ENCODE assay signal across 27 cellular contexts in the genomic region with DNA sequence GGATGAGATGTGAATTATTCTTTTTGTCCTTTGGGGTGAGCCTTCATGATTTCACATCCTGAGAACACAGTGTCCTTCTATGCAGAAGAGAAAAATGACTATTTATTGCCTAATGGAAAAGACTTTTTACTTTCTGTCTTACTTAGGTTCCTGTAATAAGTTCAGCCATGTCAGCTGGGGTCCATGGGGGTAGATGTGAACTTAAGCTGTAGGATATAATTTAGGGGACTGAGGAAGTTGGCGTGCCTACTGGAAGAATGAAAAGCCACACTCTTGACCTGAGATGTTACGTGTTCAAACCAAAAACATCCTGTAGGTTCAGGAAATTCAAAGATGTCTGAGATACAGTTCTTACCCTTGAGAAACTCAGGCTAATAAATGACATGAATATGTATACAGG.
DNase-seq lines count a peak whose midpoint lies in the region; ATAC-seq, FAIRE-seq and TF ChIP-seq lines count a peak whose summit lies in the region.
"Had no signal": no experiment of that assay in that cellular context is flagged by ENCODE, and none has a peak within 500 bp of the region (broad histone marks: within the 10 kb centered on the region; RNA-seq: fewer than 3 reads in every experiment).

No MANE protein-coding gene starts in this region.

- CTCF ChIA-PET in IMR-90 (lab: Yijun Ruan, JAX), result interaction anchor here (1.2 kb wide), 1 partner anchor 9 kb away, joined by 3 read pairs; no protein-coding TSS in a partner anchor

- TF ChIP-seq POLR2A in IMR-90 (IDR thresholded peaks at IDR 0.05; ENCODE audit: low read depth, low read length), result no peak

- H3K79me1 ChIP-seq in IMR-90 (ENCODE audit: low read depth in 1 of 2, low read length in 2 of 2), result no peaks in the 10 kb centered on the region

- ATAC-seq in IMR-90 (ENCODE audit: low read depth) (no peak), HG03457 (IDR thresholded peaks at IDR 0.05; ENCODE audit: unreplicated experiment) (no peak), HG02870 (IDR thresholded peaks at IDR 0.05; ENCODE audit: unreplicated experiment) (no peak)
- ATAC-seq: GM12878 had no signal

- H4K8ac ChIP-seq in IMR-90 (ENCODE audit: low read depth in 2 of 2, low read length in 2 of 2), result peak overlapping the region; percentile 42 to 51; a peak in 2 of 4 replicates

- H2AK5ac ChIP-seq in IMR-90 (ENCODE audit: low read depth, low read length), result peak overlapping the region; percentile 49; the same call in 1 of the 2 replicates

- H2AFZ ChIP-seq in IMR-90 (replicated peaks; ENCODE audit: low read length, poor library complexity), result no peak overlapping the region

- H2BK120ac ChIP-seq in IMR-90 (ENCODE audit: low read depth, low read length), result peak overlapping the region; percentile 86

- peak overlapping the region; percentile 8 for H2BK5ac ChIP-seq in IMR-90 (ENCODE audit: low read depth, low read length, poor library complexity, severe bottlenecking)

- peak overlapping the region; percentile 58; the same call in 1 of the 2 replicates for H3K4ac ChIP-seq in IMR-90 (ENCODE audit: low read depth, low read length)

- H3K14ac ChIP-seq in IMR-90 (replicated peaks; ENCODE audit: low read depth, low read length), result peak overlapping the region; percentile 43; the same call in 1 of the 2 replicates

- TF ChIP-seq RAD21 in IMR-90 (IDR thresholded peaks at IDR 0.05; ENCODE audit: low read length), result no peak

- peak overlapping the region; percentile 0; the same call in 1 of the 2 replicates for H3K23ac ChIP-seq in IMR-90 (ENCODE audit: low read depth, low read length)

- H3K36me3 ChIP-seq in IMR-90 (ENCODE audit: control insufficient read depth, insufficient read depth, low read length), result no peaks in the 10 kb centered on the region
- H3K36me3 ChIP-seq: BE2C, BLaER1 had no signal

- H3K56ac ChIP-seq in IMR-90 (ENCODE audit: extremely low read depth, insufficient read depth, low read length), result no peak overlapping the region

- no peaks in the 10 kb centered on the region for H3K9me3 ChIP-seq in IMR-90 (ENCODE audit: control insufficient read depth, insufficient read depth, low read length)
- H3K9me3 ChIP-seq: BE2C, BLaER1 had no signal

- DNase-seq in IMR-90, result no peak
- peak; percentile 45 for DNase-seq in choroid plexus epithelial cell (ENCODE audit: low read depth)
- DNase-seq in iris pigment epithelial cell (ENCODE audit: low read depth), result peak; percentile 73
- DNase-seq in cortex of kidney (lab: John Stamatoyannopoulos, UW), result no peak
- no peak for DNase-seq in GM19239 (ENCODE audit: insufficient read length, low spot score)
- DNase-seq: 8988T; ACHN; BE2C; C1 segment of cervical spinal cord; CD4-positive, alpha-beta memory T cell; CD4-positive, CD25-positive, alpha-beta regulatory T cell; CD8-positive, alpha-beta memory T cell; COR-L47; DMS 273 treated with DMSO at 0.1 percent for 48 hours; DMS153; DMS53; DMS79; DND-41; EL; GDM1 had no signal

- H3K27ac ChIP-seq in IMR-90 (ENCODE audit: insufficient read depth, low read length), result no peak overlapping the region
- H3K27ac ChIP-seq: BLaER1 had no signal

- H3K9me1 ChIP-seq in IMR-90 (ENCODE audit: insufficient read depth, low read length), result no peaks in the 10 kb centered on the region

- H4K20me1 ChIP-seq in IMR-90 (ENCODE audit: insufficient read depth, low read length), result no peaks in the 10 kb centered on the region
- H4K20me1 ChIP-seq: BLaER1 had no signal

- H3K4me2 ChIP-seq in IMR-90 (ENCODE audit: low read depth, low read length), result no peak overlapping the region
- H3K4me2 ChIP-seq: BLaER1 had no signal

- no peak overlapping the region for H2AK9ac ChIP-seq in IMR-90 (replicated peaks; ENCODE audit: low read depth, low read length, poor library complexity)

- H2BK20ac ChIP-seq in IMR-90 (ENCODE audit: low read depth, low read length), result peak overlapping the region; percentile 77

- WGBS in IMR-90 (ENCODE audit: extremely low coverage in 2 of 2, insufficient read length in 1 of 2), 2 experiments, result no CpG with 5 or more reads among the region's 2 CpGs

- H3K4me1 ChIP-seq in IMR-90 (ENCODE audit: control insufficient read depth, insufficient read depth, low read length), result peaks cover 7% of the 10 kb centered on the region
- H3K4me1 ChIP-seq: BE2C, BLaER1 had no signal

- H3K4me3 ChIP-seq in IMR-90 (ENCODE audit: insufficient read depth, low read depth, low read length) (no peak overlapping the region), choroid plexus epithelial cell (ENCODE audit: low read depth, low read length) (no peak overlapping the region)
- H3K4me3 ChIP-seq: BLaER1, GM12878 had no signal

- no peak for TF ChIP-seq CTCF in IMR-90 (conservative IDR thresholded peaks at IDR 0.05; ENCODE audit: low read depth, low read length)
- no peak for TF ChIP-seq CTCF in choroid plexus epithelial cell (conservative IDR thresholded peaks at IDR 0.05; ENCODE audit: low read depth, low read length)

- BruUV-seq in IMR-90 (replicated peaks; lab: Mats Ljungman, UMichigan), result no TSS peak

- dilution Hi-C loops in IMR-90 (cut with HindIII; ENCODE audit: low sequenced_read_pairs, unreplicated experiment), result no loop called here

- peak overlapping the region; percentile 7; the same call in 1 of the 2 replicates for H4K5ac ChIP-seq in IMR-90 (ENCODE audit: low read depth, low read length)

- in situ Hi-C loops in IMR-90 (cut with MboI; ENCODE audit: low sequenced_read_pairs), result loop anchor here (25.0 kb wide), 1 partner anchor 1176 kb away; the partner anchor contains the start of genes CHD9 and CHD9NB

- H3K9ac ChIP-seq in IMR-90 (ENCODE audit: low read depth, low read length), result no peak overlapping the region
- H3K9ac ChIP-seq: BLaER1 had no signal

- intact Hi-C loops in IMR-90 (cut with micrococcal nuclease), result no loop called here

- peak overlapping the region; percentile 71; the same call in 1 of the 2 replicates for H3K18ac ChIP-seq in IMR-90 (ENCODE audit: low read depth, low read length)

- no peaks in the 10 kb centered on the region for H3K27me3 ChIP-seq in IMR-90 (ENCODE audit: control insufficient read depth, insufficient read depth, low read length)
- H3K27me3 ChIP-seq: BE2C, BLaER1 had no signal

- FAIRE-seq in GM19239 (lab: Jason Lieb, UNC), result no peak
- FAIRE-seq: A204.1, GM12878, GM12892, GM18507 had no signal

- H4K91ac ChIP-seq in IMR-90 (ENCODE audit: insufficient read depth, low read depth, low read length), result peak overlapping the region; percentile 38

- POLR2A ChIA-PET in IMR-90 (lab: Charles Lee; ENCODE audit: unreplicated experiment), result no interaction called here

- H2BK15ac ChIP-seq in IMR-90 (ENCODE audit: low read depth, low read length), result peak overlapping the region; percentile 25; the same call in 2 of the 3 replicates

TF ChIP-seq in IMR-90, 13 proteins besides CTCF, POLR2A, EP300 and RAD21:
- no peak for TF ChIP-seq MAZ (IDR thresholded peaks at IDR 0.05; ENCODE audit: borderline replicate concordance, low read depth, low read length)
- TF ChIP-seq MAFK (IDR thresholded peaks at IDR 0.05; ENCODE audit: low read depth, low read length), result no peak
- no peak for TF ChIP-seq RFX5 (IDR thresholded peaks at IDR 0.05; ENCODE audit: low read depth, low read length)
- TF ChIP-seq CHD1 (IDR thresholded peaks at IDR 0.05; ENCODE audit: low read depth, low read length), result no peak
- TF ChIP-seq SMC3 (IDR thresholded peaks at IDR 0.05; ENCODE audit: low read depth, low read length), result no peak
- TF ChIP-seq ELK1 (IDR thresholded peaks at IDR 0.05; ENCODE audit: borderline replicate concordance, low read depth, low read length), result no peak
- TF ChIP-seq MXI1 (IDR thresholded peaks at IDR 0.05; ENCODE audit: borderline replicate concordance, low read depth, low read length), result no peak
- TF ChIP-seq FOS (IDR thresholded peaks at IDR 0.05; ENCODE audit: low read depth, low read length), result no peak
- TF ChIP-seq NFE2L2 (IDR thresholded peaks at IDR 0.05; ENCODE audit: low read depth, low read length), result no peak
- no peak for TF ChIP-seq USF2 (IDR thresholded peaks at IDR 0.05; ENCODE audit: low read depth, low read length)
- no peak for TF ChIP-seq CEBPB (IDR thresholded peaks at IDR 0.05; ENCODE audit: low read depth, low read length)
- TF ChIP-seq RCOR1 (IDR thresholded peaks at IDR 0.05; ENCODE audit: insufficient replicate concordance, low read length), result no peak
- TF ChIP-seq BHLHE40 (IDR thresholded peaks at IDR 0.05; ENCODE audit: low read depth, low read length), result no peak

Comparison
In these comparisons a context has a peak if more than half of its experiments do, and no peak if none do; other contexts are left out.
1. DNase-seq: peak in choroid plexus epithelial cell (single experiment) and iris pigment epithelial cell (single experiment); none in IMR-90 (single experiment), cortex of kidney (single experiment) and GM19239 (single experiment).